ENCODE assay signal across 8 cellular contexts in genomic region chr19:49487277-49488045, GRCh38. TPM values are rescaled to one million over a fixed set of nuclear protein-coding genes. Genes with fewer than 3 reads are reported as not detected.
DNase-seq lines count a peak whose midpoint lies in the region; ATAC-seq lines count a peak whose summit lies in the region.

Gene RPL13A, plus strand, starts transcription at chr19:49487608. Its CDS starts 22 bp downstream, at chr19:49487630.

- H3K4me1 Mint-ChIP-seq in effector memory CD8-positive, alpha-beta T cell (ENCODE audit: low read depth in 2 of 2), result peaks cover 28 to 38% of the 10 kb centered on the region in 2 donors

- H3K36me3 Mint-ChIP-seq in effector memory CD8-positive, alpha-beta T cell (ENCODE audit: insufficient read depth), result peaks cover 96% of the 10 kb centered on the region

- peak within 1 kb of the TSS; percentile 98 to 99 for H3K27ac Mint-ChIP-seq in effector memory CD8-positive, alpha-beta T cell

- ATAC-seq in GM21360 (IDR thresholded peaks at IDR 0.05; ENCODE audit: unreplicated experiment), result peak; percentile 86
- peak; percentile 89 for ATAC-seq in effector memory CD8-positive, alpha-beta T cell (replicated peaks)

- H3K27me3 Mint-ChIP-seq in effector memory CD8-positive, alpha-beta T cell, result no peaks in the 10 kb centered on the region

- H3K9me3 Mint-ChIP-seq in effector memory CD8-positive, alpha-beta T cell, result no peaks in the 10 kb centered on the region

- H3K4me3 Mint-ChIP-seq in effector memory CD8-positive, alpha-beta T cell, result peak within 1 kb of the TSS; percentile 96 to 98

- DNase-seq in COLO668 (lab: John Stamatoyannopoulos, UW; ENCODE audit: unreplicated experiment) (peak; percentile 99), HT1080 (ENCODE audit: low read depth) (peak; percentile 99), NOMO-1 treated with DMSO at 0.1 percent for 48 hours (lab: John Stamatoyannopoulos, UW; ENCODE audit: unreplicated experiment) (peak; percentile 98), medulla oblongata (ENCODE audit: extremely low spot score) (peak; percentile 99)
- peak; percentile 99 to 100 for DNase-seq in activated CD8-positive, alpha-beta memory T cell treated with anti-CD3 and anti-CD28 coated beads for 4 hours (ENCODE audit: low read depth in 2 of 2)
- DNase-seq in effector memory CD8-positive, alpha-beta T cell, result peak; percentile 98 to 100 (median 99)
- DNase-seq in stimulated activated CD8-positive, alpha-beta memory T cell treated with anti-CD3 and anti-CD28 coated beads, Interleukin-12 subunit alpha, Interleukin-12 subunit beta, amount 100 ng/mL, for 1 hour (ENCODE audit: low read depth), result peak; percentile 100

RNA-seq across cellular contexts. Expression of gene RPL13A, which starts in this region (rescaled TPM):
- total RNA-seq in HT1080 (2014; rRNA removed; shearing (Covaris generic)), result 5,406 and 6,095 TPM in 2 replicates
- 3,063 and 3,690 TPM in 2 replicates for polyA plus RNA-seq in HT1080 (2015; cell fraction: cytosol; rRNA removed)
- 1,119 and 1,219 TPM in 2 replicates for polyA plus RNA-seq in HT1080 (2015; cell fraction: nucleus; rRNA removed)

Comparison
In these comparisons a context has a peak if more than half of its experiments do, and no peak if none do; other contexts are left out.
1. Peak in every context shown above with its lines: DNase-seq and ATAC-seq.